ENCODE assay signal across 1 cellular context in genomic region chr1:28256197-28256827, GRCh38.
TF ChIP-seq lines count a peak whose summit lies in the region.

No MANE protein-coding gene starts in this region.

TF ChIP-seq in HEK293, 187 proteins besides CTCF, POLR2A, EP300 and RAD21:
- TF ChIP-seq ZNF18 (tag by site-specific recombination; IDR thresholded peaks at IDR 0.05), result no peak
- TF ChIP-seq ZNF138 (tag by site-specific recombination; IDR thresholded peaks at IDR 0.05; ENCODE audit: borderline replicate concordance), result no peak
- no peak for TF ChIP-seq ZBTB26 (tag by site-specific recombination; optimal IDR thresholded peaks at IDR 0.05)
- no peak for TF ChIP-seq ZBTB6 (tag by site-specific recombination; IDR thresholded peaks at IDR 0.05)
- no peak for TF ChIP-seq ZBTB1 (tag by site-specific recombination; IDR thresholded peaks at IDR 0.05)
- 0 out of 2 replicates have a peak, but pooled peaks have one; percentile 50 for TF ChIP-seq ZFP3 (tag by site-specific recombination; IDR thresholded peaks at IDR 0.05; ENCODE audit: low read depth)
- TF ChIP-seq GLI4 (tag by site-specific recombination; IDR thresholded peaks at IDR 0.05), result no peak
- no peak for TF ChIP-seq ZNF600 (tag by site-specific recombination; IDR thresholded peaks at IDR 0.05)
- TF ChIP-seq PRDM1 (tag by site-specific recombination; IDR thresholded peaks at IDR 0.05), result no peak
- peak; percentile 86 for TF ChIP-seq ZBTB17 (tag by site-specific recombination; IDR thresholded peaks at IDR 0.05)
- TF ChIP-seq PRDM10 (tag by site-specific recombination; IDR thresholded peaks at IDR 0.05), result peak; percentile 54; the same call in 1 of the 2 replicates
- no peak for TF ChIP-seq KLF8 (tag by site-specific recombination; IDR thresholded peaks at IDR 0.05)
- no peak for TF ChIP-seq ATF2 (tag by site-specific recombination; IDR thresholded peaks at IDR 0.05; ENCODE audit: low read depth)
- no peak for TF ChIP-seq ZNF239 (tag by site-specific recombination; IDR thresholded peaks at IDR 0.05)
- TF ChIP-seq ZNF560 (tag by site-specific recombination; IDR thresholded peaks at IDR 0.05; ENCODE audit: borderline replicate concordance), result no peak
- TF ChIP-seq ZBTB44 (tag by site-specific recombination; IDR thresholded peaks at IDR 0.05), result no peak
- TF ChIP-seq ZNF548 (tag by site-specific recombination; IDR thresholded peaks at IDR 0.05), result no peak
- TF ChIP-seq ZSCAN4 (tag by site-specific recombination; IDR thresholded peaks at IDR 0.05), result no peak
